Comparison of ENCODE assay signal across 8 cellular contexts in the genomic region with DNA sequence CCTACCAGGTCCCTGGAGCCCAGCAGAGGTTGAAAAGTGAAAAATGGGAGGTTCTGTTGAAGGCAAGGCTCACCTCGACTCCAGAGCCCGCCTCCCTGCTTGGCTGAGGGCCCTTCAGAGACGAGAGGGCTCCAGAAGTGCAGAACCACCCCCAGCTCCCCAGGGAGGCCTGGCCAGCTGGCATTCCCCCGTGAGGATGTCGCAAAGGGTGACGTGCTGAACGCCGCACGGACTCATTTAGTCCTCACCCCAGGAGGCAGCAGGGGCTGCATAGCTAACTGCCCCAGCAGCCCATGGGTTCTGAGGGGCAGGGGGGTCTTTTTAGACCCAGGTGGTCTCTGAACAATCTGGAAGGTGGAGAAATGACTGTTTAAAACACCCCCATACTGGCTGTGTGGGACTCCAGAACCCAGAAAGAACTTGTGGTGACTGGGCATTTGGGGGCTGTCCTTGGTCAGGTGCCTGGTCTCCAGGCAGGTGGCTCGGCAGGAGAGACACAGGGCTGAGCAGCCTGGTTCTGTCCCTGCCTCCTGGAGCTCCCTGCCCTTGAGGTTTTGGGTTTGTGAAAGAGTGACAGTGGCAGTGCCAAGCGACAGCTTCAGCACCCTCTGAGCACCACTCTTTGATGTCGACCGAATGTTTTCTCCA. TPM values are rescaled to one million over a fixed set of nuclear protein-coding genes. Genes with fewer than 3 reads are reported as not detected.
DNase-seq lines count a peak whose midpoint lies in the region; ATAC-seq and TF ChIP-seq lines count a peak whose summit lies in the region.

No MANE protein-coding gene starts in this region.

- H3K4me3 ChIP-seq in prostate gland: no peak overlapping the region

- no peaks in the 10 kb centered on the region for H3K9me3 Mint-ChIP-seq in T-helper 2 cell treated with Interferon-gamma antibody and Interleukin-4, amounts not matched to agents 5 μg/mL and 100 μg/mL, for 36 hours

- WGBS in prostate gland: 31% methylated on average over 13 of the region's 13 CpGs

- no peak for TF ChIP-seq POLR2A in prostate gland (IDR thresholded peaks at IDR 0.05)

- H3K9me3 ChIP-seq in prostate gland: no peaks in the 10 kb centered on the region

- peak overlapping the region; percentile 70 to 73 for H3K27ac ChIP-seq in prostate gland

- ATAC-seq in GM18868 (IDR thresholded peaks at IDR 0.05; ENCODE audit: unreplicated experiment): peak; percentile 82
- peak; percentile 59 for ATAC-seq in HG02763 (IDR thresholded peaks at IDR 0.05; ENCODE audit: unreplicated experiment)
- ATAC-seq in Right ventricle myocardium inferior: no peak

- TF ChIP-seq CTCF in prostate gland (IDR thresholded peaks at IDR 0.05): no peak

- peaks cover 34% of the 10 kb centered on the region for H3K36me3 Mint-ChIP-seq in T-helper 2 cell treated with Interferon-gamma antibody and Interleukin-4, amounts not matched to agents 5 μg/mL and 100 μg/mL, for 36 hours (ENCODE audit: low read depth)

- H3K27me3 ChIP-seq in prostate gland (replicated peaks; ENCODE audit: insufficient read depth): no peaks in the 10 kb centered on the region

- no peak overlapping the region for H3K27ac Mint-ChIP-seq in T-helper 2 cell treated with Interferon-gamma antibody and Interleukin-4, amounts not matched to agents 5 μg/mL and 100 μg/mL, for 36 hours

- DNase-seq in NCI-H82 (lab: John Stamatoyannopoulos, UW) (peak; percentile 79), prostate gland (ENCODE audit: low spot score) (peak; percentile 33), Right ventricle myocardium inferior (ENCODE audit: missing footprints) (no peak), inferior parietal cortex (ENCODE audit: extremely low spot score) (no peak)
- no peak for DNase-seq in stimulated activated naive CD4-positive, alpha-beta T cell treated with Interleukin-2 at 50 U/mL for 16 hours (lab: John Stamatoyannopoulos, UW)
- no peak for DNase-seq in T-helper 2 cell treated with Interferon-gamma antibody and Interleukin-4, amounts not matched to agents 5 μg/mL and 100 μg/mL, for 36 hours (ENCODE audit: low spot score)

- intact Hi-C loops in prostate gland (cut with DNase I): no loop called here
- intact Hi-C loops in Right ventricle myocardium inferior (cut with DNase I): no loop called here

- H3K4me1 ChIP-seq in prostate gland (replicated peaks): peaks cover 12% of the 10 kb centered on the region

- H3K4me3 Mint-ChIP-seq in T-helper 2 cell treated with Interferon-gamma antibody and Interleukin-4, amounts not matched to agents 5 μg/mL and 100 μg/mL, for 36 hours: no peak overlapping the region

- no peaks in the 10 kb centered on the region for H3K4me1 Mint-ChIP-seq in T-helper 2 cell treated with Interferon-gamma antibody and Interleukin-4, amounts not matched to agents 5 μg/mL and 100 μg/mL, for 36 hours (ENCODE audit: low read depth)

- peaks cover 2 to 14% of the 10 kb centered on the region in 2 donors for H3K36me3 ChIP-seq in prostate gland

- H3K27me3 Mint-ChIP-seq in T-helper 2 cell treated with Interferon-gamma antibody and Interleukin-4, amounts not matched to agents 5 μg/mL and 100 μg/mL, for 36 hours (ENCODE audit: low read depth): no peaks in the 10 kb centered on the region

RNA-seq across cellular contexts. Expression of a gene that starts 32.0 kb away (rescaled TPM):
- 10 to 100 TPM; 60.2 to 65.8 TPM for total RNA-seq in prostate gland
- 34.4 TPM for total RNA-seq in Right ventricle myocardium inferior

Comparison
In these comparisons a context has a peak if more than half of its experiments do, and no peak if none do; other contexts are left out.
1. DNase-seq: peak in NCI-H82 (single experiment) and prostate gland (single experiment); none in Right ventricle myocardium inferior (single experiment), stimulated activated naive CD4-positive, alpha-beta T cell treated with Interleukin-2 at 50 U/mL for 16 hours (single experiment), inferior parietal cortex (single experiment) and T-helper 2 cell treated with Interferon-gamma antibody and Interleukin-4, amounts not matched to agents 5 μg/mL and 100 μg/mL, for 36 hours (single experiment).